21 cellular contexts compared by ENCODE assay signal in the genomic region with DNA sequence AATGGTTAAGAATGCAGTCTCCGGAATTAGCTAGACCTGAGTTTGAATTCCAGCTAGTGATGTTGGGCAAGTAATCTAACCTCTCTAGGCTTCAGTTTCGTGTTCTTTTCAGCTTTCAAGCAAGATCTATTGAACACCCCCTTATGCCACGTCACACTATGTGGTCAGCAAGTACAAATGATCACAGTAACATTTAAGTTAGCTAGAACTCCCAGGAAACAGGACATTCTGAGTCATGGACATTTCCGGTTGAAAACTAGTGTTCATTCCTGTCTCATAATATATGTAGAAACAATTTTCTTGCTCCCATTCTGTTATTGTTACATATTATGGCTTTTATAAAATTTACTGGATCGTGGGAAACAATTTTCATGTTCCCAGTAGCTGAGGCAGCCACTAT. TPM values are rescaled to one million over a fixed set of nuclear protein-coding genes. Genes with fewer than 3 reads are reported as not detected.
DNase-seq lines count a peak whose midpoint lies in the region; ATAC-seq, FAIRE-seq and TF ChIP-seq lines count a peak whose summit lies in the region.
"Had no signal": no experiment of that assay in that cellular context is flagged by ENCODE, and none has a peak within 500 bp of the region (broad histone marks: within the 10 kb centered on the region; RNA-seq: fewer than 3 reads in every experiment).

No MANE protein-coding gene starts in this region.

- H3K27me3 Mint-ChIP-seq in stimulated activated naive CD8-positive, alpha-beta T cell treated with anti-CD3 and anti-CD28 coated beads, Interleukin-15, amount 100 ng/mL, for 72 hours: peaks cover 38% of the 10 kb centered on the region

- no peaks in the 10 kb centered on the region for H4K20me1 ChIP-seq in K562 (replicated peaks; ENCODE audit: control insufficient read depth, insufficient read depth, low read length)

- in situ Hi-C loops in K562 (cut with MboI): no loop called here

- no peak for TF ChIP-seq EP300 in K562 (IDR thresholded peaks at IDR 0.05; ENCODE audit: low read length)

- POLR2A ChIA-PET in K562 (lab: Yijun Ruan, JAX): interaction anchor here (0.6 kb wide), 2 partner anchors 42 to 1030 kb away, joined by 3 read pairs; no protein-coding TSS in a partner anchor

- CTCF ChIA-PET in K562 (lab: Yijun Ruan, JAX; ENCODE audit: low intra/inter-chr PET ratio): no interaction called here

- H3K4me3 Mint-ChIP-seq in stimulated activated naive CD8-positive, alpha-beta T cell treated with anti-CD3 and anti-CD28 coated beads, Interleukin-15, amount 100 ng/mL, for 72 hours: no peak overlapping the region

- no peaks in the 10 kb centered on the region for H3K9me3 ChIP-seq in K562 (replicated peaks; ENCODE audit: control insufficient read depth, insufficient read depth, low read depth, low read length)
- H3K9me3 ChIP-seq: right atrium auricular region, suprapubic skin had no signal

- H3K4me2 ChIP-seq in K562 (ENCODE audit: insufficient read depth, low read length): no peak overlapping the region

- peak; percentile 55 for DNase-seq in EH (ENCODE audit: low read depth)
- DNase-seq in M059J (ENCODE audit: low read depth): peak; percentile 70
- DNase-seq in K562 (ENCODE audit: extremely low read depth in 1 of 4, low spot score in 3 of 4): no peak
- peak; percentile 19 for DNase-seq in glomerular visceral epithelial cell (ENCODE audit: extremely low spot score)
- no peak for DNase-seq in stimulated activated naive CD8-positive, alpha-beta T cell treated with anti-CD3 and anti-CD28 coated beads, Interleukin-15, amount 100 ng/mL, for 72 hours
- DNase-seq: activated effector memory CD4-positive, alpha-beta T cell treated with anti-CD3 and anti-CD28 coated beads, Interleukin-2, amount 50 U/mL, for 16 hours; anterior cingulate cortex; erythroblast; GDM1; hypothalamus; NCI-H1417; SHP77; stimulated activated CD4-positive, alpha-beta T cell treated with anti-CD3 and anti-CD28 coated beads, Interleukin-2, amount 100 ng/mL, for 24 hours; T-helper 2 cell had no signal

- peak; percentile 46 for FAIRE-seq in K562 (lab: Jason Lieb, UNC)

- no peak for TF ChIP-seq CTCF in K562 (IDR thresholded peaks at IDR 0.05 in 2 of 3, conservative IDR thresholded peaks at IDR 0.05 in 1 of 3; ENCODE audit: insufficient read depth in 2 of 3, low read depth in 1 of 3, low read length in 3 of 3)

- H3K27me3 ChIP-seq in K562 (ENCODE audit: control insufficient read depth in 2 of 2, insufficient read depth in 2 of 2, low read length in 2 of 2): peaks cover 5 to 19% of the 10 kb centered on the region in 2 experiments; a peak in 3 of 5 replicates
- H3K27me3 ChIP-seq: right atrium auricular region had no signal

- H3K4me1 Mint-ChIP-seq in stimulated activated naive CD8-positive, alpha-beta T cell treated with anti-CD3 and anti-CD28 coated beads, Interleukin-15, amount 100 ng/mL, for 72 hours: no peaks in the 10 kb centered on the region

- H3K9me1 ChIP-seq in K562 (ENCODE audit: control insufficient read depth, insufficient read depth, low read length): no peaks in the 10 kb centered on the region

- H3K9me3 Mint-ChIP-seq in stimulated activated naive CD8-positive, alpha-beta T cell treated with anti-CD3 and anti-CD28 coated beads, Interleukin-15, amount 100 ng/mL, for 72 hours: no peaks in the 10 kb centered on the region

- no peak overlapping the region for H3K27ac ChIP-seq in K562 (ENCODE audit: extremely low read depth, low read depth, low read length)
- H3K27ac ChIP-seq: coronary artery, right atrium auricular region, suprapubic skin had no signal

- 0% methylated on average over 5 of the region's 5 CpGs for WGBS in K562 (ENCODE audit: insufficient coverage, low coverage, missing lambda C conversion rate)

- TF ChIP-seq RAD21 in K562 (CRISPR knock-in tag; conservative IDR thresholded peaks at IDR 0.05 in 1 of 2, IDR thresholded peaks at IDR 0.05 in 1 of 2): no peak

- H2AFZ ChIP-seq in K562 (ENCODE audit: low read depth, low read length): no peak overlapping the region

- intact Hi-C loops in K562 (cut with micrococcal nuclease): no loop called here

- BruUV-seq in K562 (replicated peaks; lab: Mats Ljungman, UMichigan): no TSS peak

- no peak overlapping the region for H3K9ac ChIP-seq in K562 (ENCODE audit: insufficient read depth in 1 of 2, low read depth in 2 of 2, low read length in 2 of 2)

- ATAC-seq in K562 (no peak), GM21447 (IDR thresholded peaks at IDR 0.05; ENCODE audit: unreplicated experiment) (no peak), HG02678 (IDR thresholded peaks at IDR 0.05; ENCODE audit: unreplicated experiment) (no peak), HG02973 (IDR thresholded peaks at IDR 0.05; ENCODE audit: unreplicated experiment) (no peak)
- ATAC-seq in stimulated activated naive CD8-positive, alpha-beta T cell treated with anti-CD3 and anti-CD28 coated beads, Interleukin-15, amount 100 ng/mL, for 72 hours: no peak
- ATAC-seq: activated CD4-positive, CD25-positive, alpha-beta regulatory T cell treated with anti-CD3 and anti-CD28 coated beads, Interleukin-2, amount 50 U/mL, for 24 hours had no signal

- no peaks in the 10 kb centered on the region for H3K4me1 ChIP-seq in K562 (replicated peaks in 1 of 2; ENCODE audit: control insufficient read depth in 2 of 2, insufficient read depth in 2 of 2, low read length in 2 of 2)
- H3K4me1 ChIP-seq: right atrium auricular region had no signal

- no peak overlapping the region for H3K4me3 ChIP-seq in K562
- H3K4me3 ChIP-seq: coronary artery, right atrium auricular region, suprapubic skin had no signal

- H3K27ac Mint-ChIP-seq in stimulated activated naive CD8-positive, alpha-beta T cell treated with anti-CD3 and anti-CD28 coated beads, Interleukin-15, amount 100 ng/mL, for 72 hours: no peak overlapping the region

- H3K79me2 ChIP-seq in K562 (ENCODE audit: control insufficient read depth, insufficient read depth, low read length): no peaks in the 10 kb centered on the region

- no peaks in the 10 kb centered on the region for H3K36me3 ChIP-seq in K562 (ENCODE audit: control insufficient read depth, insufficient read depth, low read length)
- H3K36me3 ChIP-seq: right atrium auricular region, suprapubic skin had no signal

- TF ChIP-seq POLR2A in K562 (conservative IDR thresholded peaks at IDR 0.05): no peak

TF ChIP-seq in K562, 482 proteins besides CTCF, POLR2A, EP300 and RAD21:
- TF ChIP-seq GABPA (tag; conservative IDR thresholded peaks at IDR 0.05; ENCODE audit: low read depth): peak; percentile 70
- no peak for TF ChIP-seq CCNT2 (IDR thresholded peaks at IDR 0.05; ENCODE audit: borderline replicate concordance, extremely low read depth, insufficient read length, low read depth, low read length)
- TF ChIP-seq, protein P1, sequence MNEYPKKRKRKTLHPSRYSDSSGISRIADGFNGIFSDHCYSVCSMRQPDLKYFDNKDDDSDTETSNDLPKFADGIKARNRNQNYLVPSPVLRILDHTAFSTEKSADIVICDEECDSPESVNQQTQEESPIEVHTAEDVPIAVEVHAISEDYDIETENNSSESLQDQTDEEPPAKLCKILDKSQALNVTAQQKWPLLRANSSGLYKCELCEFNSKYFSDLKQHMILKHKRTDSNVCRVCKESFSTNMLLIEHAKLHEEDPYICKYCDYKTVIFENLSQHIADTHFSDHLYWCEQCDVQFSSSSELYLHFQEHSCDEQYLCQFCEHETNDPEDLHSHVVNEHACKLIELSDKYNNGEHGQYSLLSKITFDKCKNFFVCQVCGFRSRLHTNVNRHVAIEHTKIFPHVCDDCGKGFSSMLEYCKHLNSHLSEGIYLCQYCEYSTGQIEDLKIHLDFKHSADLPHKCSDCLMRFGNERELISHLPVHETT (CRISPR knock-in tag; conservative IDR thresholded peaks at IDR 0.05 in 1 of 2, IDR thresholded peaks at IDR 0.05 in 1 of 2): 0 out of 4 replicates have a peak, but pooled peaks of 1 of the 2 experiments have one; percentile 0
- TF ChIP-seq ATF1 (CRISPR knock-in tag; IDR thresholded peaks at IDR 0.05): no peak
- TF ChIP-seq ATF1 (tag; IDR thresholded peaks at IDR 0.05): 0 out of 2 replicates have a peak, but pooled peaks have one; percentile 20
- TF ChIP-seq ZNF175 (CRISPR knock-in tag; IDR thresholded peaks at IDR 0.05; ENCODE audit: low read depth): peak; percentile 15; the same call in 1 of the 2 replicates
- TF ChIP-seq ZNF589 (CRISPR knock-in tag; IDR thresholded peaks at IDR 0.05; ENCODE audit: low read depth): peak; percentile 55; the same call in 1 of the 2 replicates
- no peak for TF ChIP-seq BCOR (IDR thresholded peaks at IDR 0.05)
- 0 out of 2 replicates have a peak, but pooled peaks have one; percentile 22 for TF ChIP-seq CREM (IDR thresholded peaks at IDR 0.05; ENCODE audit: low read depth)
- TF ChIP-seq, protein P2, sequence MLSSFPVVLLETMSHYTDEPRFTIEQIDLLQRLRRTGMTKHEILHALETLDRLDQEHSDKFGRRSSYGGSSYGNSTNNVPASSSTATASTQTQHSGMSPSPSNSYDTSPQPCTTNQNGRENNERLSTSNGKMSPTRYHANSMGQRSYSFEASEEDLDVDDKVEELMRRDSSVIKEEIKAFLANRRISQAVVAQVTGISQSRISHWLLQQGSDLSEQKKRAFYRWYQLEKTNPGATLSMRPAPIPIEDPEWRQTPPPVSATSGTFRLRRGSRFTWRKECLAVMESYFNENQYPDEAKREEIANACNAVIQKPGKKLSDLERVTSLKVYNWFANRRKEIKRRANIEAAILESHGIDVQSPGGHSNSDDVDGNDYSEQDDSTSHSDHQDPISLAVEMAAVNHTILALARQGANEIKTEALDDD (IDR thresholded peaks at IDR 0.05): no peak
- TF ChIP-seq JUNB (CRISPR knock-in tag; conservative IDR thresholded peaks at IDR 0.05): 0 out of 2 replicates have a peak, but pooled peaks have one; percentile 15

RNA-seq across cellular contexts. Expression of a gene that starts 34.0 kb away (rescaled TPM):
- not detected in 2 replicates for total RNA-seq in M059J (2014; rRNA removed; shearing (Covaris generic))
- not detected in 2 replicates for total RNA-seq in K562 (2011; cell fraction: chromatin; rRNA removed; ENCODE audit: low replicate concordance)
- not detected in 2 replicates for total RNA-seq in K562 (2011; cell fraction: nucleolus; rRNA removed)
- not detected in 2 replicates for total RNA-seq in K562 (2011; cell fraction: nucleoplasm; rRNA removed)
- total RNA-seq in K562 (2014; rRNA removed) (not detected in 2 replicates), K562 (2014; rRNA removed; fragmentation: Illumina TruSeq; extraction: Trizol) (not detected in 2 replicates), K562 (2015; rRNA removed; fragmentation: Illumina TruSeq; extraction: Trizol) (not detected in 2 replicates), K562 (2021) (not detected in 2 replicates)
- polyA plus RNA-seq in K562 (2011; rRNA removed) (not detected in 2 replicates), K562 (2014; fragmentation: Illumina TruSeq; extraction: Trizol) (not detected in 2 replicates), K562 (2014; fragmentation: Nextera tagmentation; extraction: Ambion mirVana) (not detected), K562 (2014; rRNA removed) (not detected in 2 replicates)
- polyA plus RNA-seq in K562 (2011; cell fraction: cytosol; rRNA removed): not detected in 2 replicates
- not detected in 2 replicates for polyA plus RNA-seq in K562 (2011; cell fraction: nucleus; rRNA removed)
- not detected in 2 replicates for polyA plus RNA-seq in K562 (2012)
- not detected in 2 replicates for polyA minus RNA-seq in K562 (2011; rRNA and poly(A)+ RNA removed)
- not detected in 2 replicates for polyA minus RNA-seq in K562 (2011; cell fraction: cytosol; rRNA and poly(A)+ RNA removed)
- not detected in 2 replicates for polyA minus RNA-seq in K562 (2011; cell fraction: nucleus; rRNA and poly(A)+ RNA removed)
- total RNA-seq: right atrium auricular region had no signal

Comparison
In these comparisons a context has a peak if more than half of its experiments do, and no peak if none do; other contexts are left out.
1. DNase-seq: peak in EH (single experiment), M059J (single experiment) and glomerular visceral epithelial cell (single experiment); none in K562 (0 of 4) and stimulated activated naive CD8-positive, alpha-beta T cell treated with anti-CD3 and anti-CD28 coated beads, Interleukin-15, amount 100 ng/mL, for 72 hours (0 of 2).